Comparison of ENCODE assay signal across 19 cellular contexts in genomic region chr19:38429811-38430156, GRCh38. TPM values are rescaled to one million over a fixed set of nuclear protein-coding genes. Genes with fewer than 3 reads are reported as not detected.
"Had no signal": no experiment of that assay in that cellular context is flagged by ENCODE, and none has a peak within 500 bp of the region (broad histone marks: within the 10 kb centered on the region; RNA-seq: fewer than 3 reads in every experiment).

No MANE protein-coding gene starts in this region.

- H3K36me3 Mint-ChIP-seq: naive thymus-derived CD4-positive, alpha-beta T cell; stimulated activated naive B cell treated with anti-CD40 and anti-IgM and Interleukin-4, amounts not matched to agents 10 μg/mL and 1 μg/mL and 100 μg/mL, for 72 hours had no signal

- DNase-seq: activated gamma-delta T cell treated with Interleukin-2 at 50 U/mL for 16 hours; activated T-cell treated with anti-CD3 and anti-CD28 coated beads for 4 hours; amniotic stem cell; body of pancreas; caudate nucleus; effector CD4-positive, alpha-beta T cell; islet precursor cell; nucleus accumbens; posterior cingulate gyrus; retina; stimulated activated naive B cell treated with anti-CD40 and anti-IgM and Interleukin-4, amounts not matched to agents 10 μg/mL and 1 μg/mL and 100 μg/mL, for 72 hours; substantia nigra; T-helper 9 cell; trophoblast cell had no signal

- H3K9me3 Mint-ChIP-seq: naive thymus-derived CD4-positive, alpha-beta T cell; stimulated activated naive B cell treated with anti-CD40 and anti-IgM and Interleukin-4, amounts not matched to agents 10 μg/mL and 1 μg/mL and 100 μg/mL, for 72 hours had no signal

- ATAC-seq: body of pancreas; naive thymus-derived CD4-positive, alpha-beta T cell; Right ventricle myocardium inferior had no signal

- H3K4me3 Mint-ChIP-seq: naive thymus-derived CD4-positive, alpha-beta T cell had no signal

RNA-seq across cellular contexts. Expression of gene RYR1, which starts 3.7 kb away (rescaled TPM):
- total RNA-seq: lung microvascular endothelial cell had no signal

RNA-seq across cellular contexts. Expression of gene RASGRP4, which starts 3.8 kb away (rescaled TPM):
- total RNA-seq: glomerular endothelial cell, lung microvascular endothelial cell had no signal

RNA-seq across cellular contexts. Expression of gene GGN, which starts 42.0 kb away (rescaled TPM):
- total RNA-seq: lung microvascular endothelial cell, mononuclear cell, Right ventricle myocardium inferior had no signal
